Comparison of ENCODE assay signal across 21 cellular contexts in genomic region chr12:32493282-32493681, GRCh38.
A peak's percentile ranks its signal among the peaks of the same experiment; 100 is the strongest.
DNase-seq lines count a peak whose midpoint lies in the region; ATAC-seq and TF ChIP-seq lines count a peak whose summit lies in the region.
"Had no signal": no experiment of that assay in that cellular context is flagged by ENCODE, and none has a peak within 500 bp of the region (broad histone marks: within the 10 kb centered on the region; RNA-seq: fewer than 3 reads in every experiment).

No MANE protein-coding gene starts in this region.

- DNase-seq in NCI-H69 (lab: John Stamatoyannopoulos, UW) (peak; percentile 86), islet precursor cell (peak; percentile 81), G401 (ENCODE audit: low spot score) (no peak)
- no peak for DNase-seq in activated CD4-positive, alpha-beta T cell treated with anti-CD3 and anti-CD28 coated beads for 48 hours
- DNase-seq: C1 segment of cervical spinal cord, DMS 273 treated with DMSO at 0.1 percent for 48 hours, DND-41, GF-D8, GM23248, MV-4-11, NCI-H1694 treated with DMSO at 0.1 percent for 48 hours, NCI-H2107, NCI-H510A treated with DMSO at 0.1 percent for 48 hours, PC-3, SIG-M5 had no signal

- H3K36me3 ChIP-seq in neutrophil: no peaks in the 10 kb centered on the region

- in situ Hi-C loops in G401 (cut with HindIII; ENCODE audit: low sequenced_read_pairs): no loop called here

- no peaks in the 10 kb centered on the region for H3K9me3 ChIP-seq in neutrophil

- ATAC-seq in HG02885 (IDR thresholded peaks at IDR 0.05; ENCODE audit: poor library complexity, unreplicated experiment) (no peak), GM19467 (IDR thresholded peaks at IDR 0.05; ENCODE audit: unreplicated experiment) (no peak)
- ATAC-seq: PC-3, SK-N-SH treated with all-trans-retinoic acid at 6 μM for 48 hours had no signal

- H3K4me1 ChIP-seq in neutrophil (ENCODE audit: control insufficient read depth in 1 of 2, insufficient read depth in 1 of 2, low read depth in 1 of 2, low read length in 1 of 2): peaks cover 66 to 88% of the 10 kb centered on the region in 2 experiments

- peak overlapping the region; percentile 76 for H3K27ac ChIP-seq in neutrophil
- H3K27ac ChIP-seq: GM23248, KMS-11, RWPE1 had no signal

- no peaks in the 10 kb centered on the region for H3K27me3 ChIP-seq in neutrophil

- H3K4me3 ChIP-seq in neutrophil (ENCODE audit: low read depth in 1 of 2, low read length in 1 of 2): no peak overlapping the region
- H3K4me3 ChIP-seq: GM23248 had no signal

- TF ChIP-seq CTCF in neutrophil (IDR thresholded peaks at IDR 0.05): no peak

Comparison
In these comparisons a context has a peak if more than half of its experiments do, and no peak if none do; other contexts are left out.
1. DNase-seq: peak in NCI-H69 (single experiment) and islet precursor cell (single experiment); none in activated CD4-positive, alpha-beta T cell treated with anti-CD3 and anti-CD28 coated beads for 48 hours (single experiment) and G401 (single experiment).